Comparison of ENCODE assay signal across 26 cellular contexts in genomic region chr22:45589556-45589955, GRCh38.
DNase-seq lines count a peak whose midpoint lies in the region; ATAC-seq, FAIRE-seq and TF ChIP-seq lines count a peak whose summit lies in the region.
"Had no signal": no experiment of that assay in that cellular context is flagged by ENCODE, and none has a peak within 500 bp of the region (broad histone marks: within the 10 kb centered on the region; RNA-seq: fewer than 3 reads in every experiment).

No MANE protein-coding gene starts in this region.

- H3K4me3 ChIP-seq in left ventricle myocardium inferior (no peak overlapping the region), kidney (ENCODE audit: low read length in 2 of 2) (no peak overlapping the region), osteoblast (ENCODE audit: insufficient read depth, low read length) (no peak overlapping the region), coronary artery (no peak overlapping the region)
- H3K4me3 ChIP-seq: BLaER1 treated with 17β-estradiol and CSF1 and Interleukin-3, amounts not matched to agents 10 nM and 100 nM; GM12878; GM23338 had no signal

- H3K79me2 ChIP-seq in osteoblast (ENCODE audit: insufficient read depth, low read length): no peaks in the 10 kb centered on the region

- peaks cover 14% of the 10 kb centered on the region for H3K27me3 Mint-ChIP-seq in T-helper 17 cell

- intact Hi-C loops in Right ventricle myocardium inferior (cut with DNase I): no loop called here
- intact Hi-C loops in left ventricle myocardium inferior (cut with micrococcal nuclease): no loop called here
- intact Hi-C loops in kidney (cut with DNase I): loop anchor here (10.0 kb wide), 1 partner anchor 55 kb away; no protein-coding TSS in a partner anchor

- TF ChIP-seq CTCF in left ventricle myocardium inferior (IDR thresholded peaks at IDR 0.05; ENCODE audit: borderline replicate concordance) (no peak), kidney (IDR thresholded peaks at IDR 0.05; ENCODE audit: borderline replicate concordance, extremely low read depth, insufficient read depth) (no peak), osteoblast (IDR thresholded peaks at IDR 0.05; ENCODE audit: extremely low read depth, low read depth, low read length) (no peak), coronary artery (IDR thresholded peaks at IDR 0.05) (no peak)

- no peak overlapping the region for H3K4me2 ChIP-seq in osteoblast (ENCODE audit: insufficient read depth, low read length)
- H3K4me2 ChIP-seq: BLaER1 treated with 17β-estradiol and CSF1 and Interleukin-3, amounts not matched to agents 10 nM and 100 nM; GM23338 had no signal

- H3K27ac ChIP-seq in left ventricle myocardium inferior (replicated peaks) (no peak overlapping the region), kidney (ENCODE audit: low read depth in 2 of 2, low read length in 2 of 2) (no peak overlapping the region), osteoblast (ENCODE audit: low read depth, low read length) (no peak overlapping the region), coronary artery (no peak overlapping the region)
- H3K27ac ChIP-seq: 22Rv1; BLaER1 treated with 17β-estradiol and CSF1 and Interleukin-3, amounts not matched to agents 10 nM and 100 nM had no signal

- H3K4me1 ChIP-seq in left ventricle myocardium inferior: no peaks in the 10 kb centered on the region
- H3K4me1 ChIP-seq in kidney (ENCODE audit: control insufficient read depth in 1 of 2, insufficient read depth in 1 of 2, low read depth in 1 of 2, low read length in 2 of 2): no peaks in the 10 kb centered on the region
- H3K4me1 ChIP-seq in osteoblast (ENCODE audit: insufficient read depth, low read length): peaks cover 17% of the 10 kb centered on the region
- H3K4me1 ChIP-seq: BE2C had no signal

- H3K4me3 Mint-ChIP-seq in T-helper 17 cell: no peak overlapping the region
- H3K4me3 Mint-ChIP-seq: CD14-positive monocyte; CD4-positive, alpha-beta T cell; CD8-positive, alpha-beta memory T cell; GM23338; H9 had no signal

- FAIRE-seq in kidney (lab: Jason Lieb, UNC): no peak
- FAIRE-seq: A204.1, D721Med, GM12878, GM18507 had no signal

- peaks cover 6% of the 10 kb centered on the region for H3K36me3 Mint-ChIP-seq in T-helper 17 cell (ENCODE audit: low read depth)
- H3K36me3 Mint-ChIP-seq: CD14-positive monocyte; CD8-positive, alpha-beta memory T cell had no signal

- no peak for ATAC-seq in Right ventricle myocardium inferior
- ATAC-seq in T-helper 17 cell: no peak
- ATAC-seq: GM12878, GM23338, HCT116 had no signal

- DNase-seq in Right ventricle myocardium inferior (ENCODE audit: missing footprints) (peak; percentile 37), left ventricle myocardium inferior (no peak), kidney (peak; percentile 44), osteoblast (ENCODE audit: insufficient read length, low spot score, missing footprints) (peak; percentile 60), RKO (ENCODE audit: low spot score) (no peak), coronary artery (ENCODE audit: low spot score) (no peak), T-helper 17 cell (no peak)
- DNase-seq: ACHN; AML-193; BE2C; CD4-positive, alpha-beta T cell; CD8-positive, alpha-beta memory T cell; DMS 273 treated with DMSO at 0.1 percent for 48 hours; DMS79; EL; GDM1; H9 had no signal

- H2AFZ ChIP-seq in osteoblast (ENCODE audit: low read length): no peak overlapping the region
- H2AFZ ChIP-seq: GM23338 had no signal

- H3K27me3 ChIP-seq in left ventricle myocardium inferior (ENCODE audit: low read depth) (peaks cover 38% of the 10 kb centered on the region), osteoblast (ENCODE audit: insufficient read depth, low read length) (no peaks in the 10 kb centered on the region)
- H3K27me3 ChIP-seq: BE2C had no signal

- H3K36me3 ChIP-seq in left ventricle myocardium inferior (no peaks in the 10 kb centered on the region), kidney (ENCODE audit: control insufficient read depth in 1 of 2, insufficient read depth in 2 of 2, low read length in 2 of 2) (no peaks in the 10 kb centered on the region), osteoblast (ENCODE audit: insufficient read depth, low read length) (no peaks in the 10 kb centered on the region)
- H3K36me3 ChIP-seq: BE2C had no signal

- H3K9ac ChIP-seq in kidney (ENCODE audit: low read length in 2 of 2): no peak overlapping the region
- H3K9ac ChIP-seq: BLaER1 treated with 17β-estradiol and CSF1 and Interleukin-3, amounts not matched to agents 10 nM and 100 nM had no signal

- H3K9me3 ChIP-seq in left ventricle myocardium inferior (replicated peaks): no peaks in the 10 kb centered on the region
- H3K9me3 ChIP-seq in kidney (ENCODE audit: control insufficient read depth in 1 of 2, low read length in 2 of 2): no peaks in the 10 kb centered on the region
- no peaks in the 10 kb centered on the region for H3K9me3 ChIP-seq in osteoblast (ENCODE audit: low read depth, low read length)
- H3K9me3 ChIP-seq in T-helper 17 cell (ENCODE audit: control insufficient read depth, low read length, poor library complexity, severe bottlenecking): no peaks in the 10 kb centered on the region
- H3K9me3 ChIP-seq: BE2C; BLaER1 treated with 17β-estradiol and CSF1 and Interleukin-3, amounts not matched to agents 10 nM and 100 nM had no signal

- no peak overlapping the region for H3K27ac Mint-ChIP-seq in T-helper 17 cell
- H3K27ac Mint-ChIP-seq: CD4-positive, alpha-beta T cell; CD8-positive, alpha-beta memory T cell; GM23338; H9 had no signal

- H3K4me1 Mint-ChIP-seq in T-helper 17 cell: peaks cover 6% of the 10 kb centered on the region
- H3K4me1 Mint-ChIP-seq: CD8-positive, alpha-beta memory T cell had no signal

- no peaks in the 10 kb centered on the region for H4K20me1 ChIP-seq in osteoblast (ENCODE audit: insufficient read depth, low read length)

Comparison
In these comparisons a context has a peak if more than half of its experiments do, and no peak if none do; other contexts are left out.
1. DNase-seq: peak in Right ventricle myocardium inferior (single experiment), kidney (single experiment) and osteoblast (single experiment); none in left ventricle myocardium inferior (single experiment), RKO (single experiment), coronary artery (single experiment) and T-helper 17 cell (0 of 3).